Comparison of ENCODE assay signal across 1 cellular context in the genomic region with DNA sequence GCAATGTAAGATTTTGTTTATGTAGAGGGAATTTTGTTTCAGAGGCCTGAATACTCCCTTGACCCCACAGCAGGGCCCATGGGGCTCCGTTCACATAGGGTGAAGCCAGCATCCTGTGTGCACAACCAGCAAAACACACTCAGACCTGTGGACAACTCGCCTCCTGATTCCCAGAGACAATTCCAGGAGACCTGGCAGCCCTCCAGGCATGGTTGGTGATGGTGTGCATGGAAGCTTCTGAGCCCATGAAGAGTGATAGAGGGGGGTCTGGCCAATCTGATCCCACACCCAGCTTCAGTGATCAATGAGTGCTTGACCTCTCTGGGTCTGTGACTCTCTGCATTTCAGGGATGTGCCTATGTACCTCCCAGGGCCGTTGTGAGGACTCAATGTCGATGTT.
TF ChIP-seq lines count a peak whose summit lies in the region.

No MANE protein-coding gene starts in this region.

TF ChIP-seq in H1, 55 proteins besides CTCF, POLR2A, EP300 and RAD21:
- TF ChIP-seq SIRT6 (IDR thresholded peaks at IDR 0.05; ENCODE audit: low read length), result no peak
- no peak for TF ChIP-seq BACH1 (IDR thresholded peaks at IDR 0.05; ENCODE audit: low read length)
- TF ChIP-seq SRF (IDR thresholded peaks at IDR 0.05; ENCODE audit: low read depth, low read length), result no peak
- TF ChIP-seq SP4 (IDR thresholded peaks at IDR 0.05; ENCODE audit: low read length), result no peak
- TF ChIP-seq, protein P1, sequence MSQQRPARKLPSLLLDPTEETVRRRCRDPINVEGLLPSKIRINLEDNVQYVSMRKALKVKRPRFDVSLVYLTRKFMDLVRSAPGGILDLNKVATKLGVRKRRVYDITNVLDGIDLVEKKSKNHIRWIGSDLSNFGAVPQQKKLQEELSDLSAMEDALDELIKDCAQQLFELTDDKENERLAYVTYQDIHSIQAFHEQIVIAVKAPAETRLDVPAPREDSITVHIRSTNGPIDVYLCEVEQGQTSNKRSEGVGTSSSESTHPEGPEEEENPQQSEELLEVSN (IDR thresholded peaks at IDR 0.05), result no peak
- no peak for TF ChIP-seq EGR1 (IDR thresholded peaks at IDR 0.05; ENCODE audit: borderline replicate concordance, low read depth, low read length)
- no peak for TF ChIP-seq CHD2 (IDR thresholded peaks at IDR 0.05; ENCODE audit: low read length)
- no peak for TF ChIP-seq EZH2 (IDR thresholded peaks at IDR 0.05; ENCODE audit: low read depth, low read length, severe bottlenecking)
- TF ChIP-seq, protein P2, sequence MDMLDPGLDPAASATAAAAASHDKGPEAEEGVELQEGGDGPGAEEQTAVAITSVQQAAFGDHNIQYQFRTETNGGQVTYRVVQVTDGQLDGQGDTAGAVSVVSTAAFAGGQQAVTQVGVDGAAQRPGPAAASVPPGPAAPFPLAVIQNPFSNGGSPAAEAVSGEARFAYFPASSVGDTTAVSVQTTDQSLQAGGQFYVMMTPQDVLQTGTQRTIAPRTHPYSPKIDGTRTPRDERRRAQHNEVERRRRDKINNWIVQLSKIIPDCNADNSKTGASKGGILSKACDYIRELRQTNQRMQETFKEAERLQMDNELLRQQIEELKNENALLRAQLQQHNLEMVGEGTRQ (IDR thresholded peaks at IDR 0.05; ENCODE audit: low read length), result no peak
- no peak for TF ChIP-seq RBBP5 (IDR thresholded peaks at IDR 0.05; ENCODE audit: borderline replicate concordance, low read depth, low read length)
- no peak for TF ChIP-seq KDM1A (IDR thresholded peaks at IDR 0.05; ENCODE audit: borderline replicate concordance, low read length)
- TF ChIP-seq CTBP2 (IDR thresholded peaks at IDR 0.05; ENCODE audit: borderline replicate concordance, insufficient read depth, insufficient read length, low read length), result no peak
- no peak for TF ChIP-seq RXRA (IDR thresholded peaks at IDR 0.05; ENCODE audit: insufficient read depth, low read depth, low read length)
- TF ChIP-seq SIX5 (IDR thresholded peaks at IDR 0.05; ENCODE audit: low read depth, low read length), result no peak
